Comparison of ENCODE assay signal across 18 cellular contexts in the genomic region with DNA sequence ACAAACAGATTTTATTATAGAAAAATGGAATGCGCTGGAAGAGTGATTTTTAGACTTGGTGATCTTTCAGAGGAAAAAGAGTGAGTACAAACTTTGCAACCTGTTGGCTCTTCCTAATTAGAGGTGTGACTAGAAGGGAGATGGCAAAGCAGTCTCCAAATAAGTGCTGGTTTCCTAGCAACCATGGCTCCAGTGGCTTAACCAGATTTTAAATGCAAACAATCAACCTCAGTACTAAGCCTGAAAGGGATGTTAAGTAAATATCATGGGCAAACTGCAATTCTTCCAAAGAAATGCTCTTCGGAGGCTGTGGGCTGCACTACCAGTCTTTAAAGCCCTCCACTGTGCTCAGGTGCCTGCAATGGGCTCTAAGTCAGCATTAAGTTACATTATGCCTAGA.
DNase-seq lines count a peak whose midpoint lies in the region; ATAC-seq and TF ChIP-seq lines count a peak whose summit lies in the region.
"Had no signal": no experiment of that assay in that cellular context is flagged by ENCODE, and none has a peak within 500 bp of the region (broad histone marks: within the 10 kb centered on the region; RNA-seq: fewer than 3 reads in every experiment).

No MANE protein-coding gene starts in this region.

- no peak overlapping the region for H3K27ac ChIP-seq in lung (ENCODE audit: low read depth in 1 of 2, low read length in 1 of 2)
- H3K27ac ChIP-seq: pancreas, thoracic aorta had no signal

- 71 to 79% methylated on average over 2 of the region's 2 CpGs for WGBS in lung, 2 donors

- peak; percentile 19 for ATAC-seq in lung (ENCODE audit: insufficient read depth, low FRiP score)
- no peak for ATAC-seq in HG03378 (IDR thresholded peaks at IDR 0.05; ENCODE audit: unreplicated experiment)
- no peak for ATAC-seq in HG03432 (IDR thresholded peaks at IDR 0.05; ENCODE audit: unreplicated experiment)

- no peaks in the 10 kb centered on the region for H3K4me1 ChIP-seq in lung (ENCODE audit: control insufficient read depth in 2 of 2, insufficient read depth in 2 of 2, low read length in 2 of 2)
- H3K4me1 ChIP-seq: pancreas had no signal

- H3K27me3 ChIP-seq in lung (ENCODE audit: control insufficient read depth, insufficient read depth): no peaks in the 10 kb centered on the region
- H3K27me3 ChIP-seq: MG63, pancreas had no signal

- TF ChIP-seq CTCF in LNCaP clone FGC (IDR thresholded peaks at IDR 0.05; ENCODE audit: control insufficient read depth, extremely low read depth, insufficient read depth) (no peak), lung (IDR thresholded peaks at IDR 0.05; ENCODE audit: control extremely low read depth, extremely low read depth) (no peak)

- no peaks in the 10 kb centered on the region for H3K36me3 ChIP-seq in lung (ENCODE audit: control insufficient read depth in 2 of 2, insufficient read depth in 2 of 2, low read length in 2 of 2)
- H3K36me3 ChIP-seq: MG63, pancreas, thoracic aorta had no signal

- H3K9me3 ChIP-seq in lung (ENCODE audit: control insufficient read depth in 2 of 2, insufficient read depth in 1 of 2, low read length in 1 of 2): no peaks in the 10 kb centered on the region
- H3K9me3 ChIP-seq: MG63, pancreas, thoracic aorta had no signal

- H3K4me3 ChIP-seq in LNCaP clone FGC (ENCODE audit: low read depth, low read length): no peak overlapping the region
- H3K4me3 ChIP-seq in lung: no peak overlapping the region
- H3K4me3 ChIP-seq: MG63, pancreas, thoracic aorta had no signal

- peak; percentile 58 for DNase-seq in LNCaP clone FGC (ENCODE audit: low read depth)
- peak; percentile 84 for DNase-seq in NCI-H146 treated with DMSO at 0.1 percent for 48 hours (lab: John Stamatoyannopoulos, UW; ENCODE audit: unreplicated experiment)
- DNase-seq in NCI-H82 treated with DMSO at 0.1 percent for 48 hours (lab: John Stamatoyannopoulos, UW; ENCODE audit: unreplicated experiment): peak; percentile 46
- DNase-seq in lung (ENCODE audit: low spot score): no peak
- DNase-seq in activated CD8-positive, alpha-beta memory T cell treated with anti-CD3 and anti-CD28 coated beads for 24 hours: no peak
- DNase-seq in amniotic stem cell (lab: John Stamatoyannopoulos, UW): no peak
- DNase-seq: activated CD4-positive, alpha-beta T cell treated with anti-CD3 and anti-CD28 coated beads, Interleukin-2, amount 50 U/mL, for 48 hours; activated T-cell treated with anti-CD3 and anti-CD28 coated beads, Interleukin-2, amount 50 U/mL, for 48 hours; AML-193; hypothalamus; MG63; NCI-H524 treated with DMSO at 0.1 percent for 48 hours; pancreas; stimulated activated CD4-positive, alpha-beta T cell treated with anti-CD3 and anti-CD28 coated beads, Interleukin-4, amount 100 ng/mL, for 4 hours; SW 1271 had no signal

Comparison
In these comparisons a context has a peak if more than half of its experiments do, and no peak if none do; other contexts are left out.
1. DNase-seq: peak in LNCaP clone FGC (single experiment), NCI-H146 treated with DMSO at 0.1 percent for 48 hours (single experiment) and NCI-H82 treated with DMSO at 0.1 percent for 48 hours (single experiment); none in lung (single experiment), activated CD8-positive, alpha-beta memory T cell treated with anti-CD3 and anti-CD28 coated beads for 24 hours (single experiment) and amniotic stem cell (single experiment).